16 cellular contexts compared by ENCODE assay signal in the genomic region with DNA sequence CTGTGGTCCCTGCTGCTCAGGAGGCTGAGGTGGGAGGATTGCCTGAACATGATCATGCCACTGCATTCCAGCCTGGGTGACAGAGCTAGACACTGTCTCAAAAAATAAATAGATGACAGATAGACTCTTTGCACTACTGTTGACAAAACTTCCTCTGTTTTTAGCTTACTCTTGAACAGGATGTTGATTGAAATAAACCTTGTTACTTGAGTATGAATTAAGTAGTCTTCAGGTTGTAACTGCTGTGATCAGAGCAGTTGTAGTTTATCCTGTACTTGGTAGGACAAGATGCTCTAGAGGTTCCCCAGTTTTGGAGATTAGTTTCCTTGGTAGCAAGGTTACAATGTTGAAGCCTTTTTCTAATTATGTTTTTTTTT. TPM values are rescaled to one million over a fixed set of nuclear protein-coding genes. Genes with fewer than 3 reads are reported as not detected.
DNase-seq lines count a peak whose midpoint lies in the region; ATAC-seq, FAIRE-seq and TF ChIP-seq lines count a peak whose summit lies in the region.
"Had no signal": no experiment of that assay in that cellular context is flagged by ENCODE, and none has a peak within 500 bp of the region (broad histone marks: within the 10 kb centered on the region; RNA-seq: fewer than 3 reads in every experiment).

No MANE protein-coding gene starts in this region.

- H3K4me3 Mint-ChIP-seq in activated CD8-positive, alpha-beta memory T cell treated with anti-CD3 and anti-CD28 coated beads, Interleukin-2, amount 10 ng/mL, durations not matched to agents 7 days and 5 days = peak overlapping the region; percentile 97
- no peak overlapping the region for H3K4me3 Mint-ChIP-seq in central memory CD8-positive, alpha-beta T cell
- no peak overlapping the region for H3K4me3 Mint-ChIP-seq in osteocyte (ENCODE audit: unreplicated experiment)

- H3K9me3 ChIP-seq in kidney (ENCODE audit: control insufficient read depth in 1 of 2, low read length in 2 of 2) = no peaks in the 10 kb centered on the region
- H3K9me3 ChIP-seq: ovary, Peyer's patch, suprapubic skin had no signal

- H3K27ac ChIP-seq in kidney (ENCODE audit: low read depth in 2 of 2, low read length in 2 of 2) = no peak overlapping the region
- H3K27ac ChIP-seq: ovary, Peyer's patch, suprapubic skin had no signal

- intact Hi-C loops in kidney (cut with DNase I) = no loop called here

- FAIRE-seq in kidney (lab: Jason Lieb, UNC) = no peak

- peaks cover 2 to 4% of the 10 kb centered on the region in 2 donors for H3K36me3 ChIP-seq in kidney (ENCODE audit: control insufficient read depth in 1 of 2, insufficient read depth in 2 of 2, low read length in 2 of 2)
- H3K36me3 ChIP-seq: ovary had no signal

- peaks cover 34% of the 10 kb centered on the region for H3K36me3 Mint-ChIP-seq in activated CD8-positive, alpha-beta memory T cell treated with anti-CD3 and anti-CD28 coated beads, Interleukin-2, amount 10 ng/mL, durations not matched to agents 7 days and 5 days
- H3K36me3 Mint-ChIP-seq in central memory CD8-positive, alpha-beta T cell (ENCODE audit: insufficient read depth) = peaks cover 40% of the 10 kb centered on the region
- peaks cover 17% of the 10 kb centered on the region for H3K36me3 Mint-ChIP-seq in osteocyte (ENCODE audit: unreplicated experiment)

- H3K9me3 Mint-ChIP-seq in activated CD8-positive, alpha-beta memory T cell treated with anti-CD3 and anti-CD28 coated beads, Interleukin-2, amount 10 ng/mL, durations not matched to agents 7 days and 5 days (ENCODE audit: low read depth) = no peaks in the 10 kb centered on the region
- no peaks in the 10 kb centered on the region for H3K9me3 Mint-ChIP-seq in central memory CD8-positive, alpha-beta T cell
- H3K9me3 Mint-ChIP-seq in osteocyte (ENCODE audit: unreplicated experiment) = no peaks in the 10 kb centered on the region

- no peaks in the 10 kb centered on the region for H3K27me3 Mint-ChIP-seq in activated CD8-positive, alpha-beta memory T cell treated with anti-CD3 and anti-CD28 coated beads, Interleukin-2, amount 10 ng/mL, durations not matched to agents 7 days and 5 days
- H3K27me3 Mint-ChIP-seq in central memory CD8-positive, alpha-beta T cell = no peaks in the 10 kb centered on the region
- H3K27me3 Mint-ChIP-seq in osteocyte (ENCODE audit: unreplicated experiment) = no peaks in the 10 kb centered on the region

- ATAC-seq in activated CD8-positive, alpha-beta memory T cell treated with anti-CD3 and anti-CD28 coated beads, Interleukin-2, amount 10 ng/mL, durations not matched to agents 7 days and 5 days = no peak
- no peak for ATAC-seq in central memory CD8-positive, alpha-beta T cell (replicated peaks; ENCODE audit: extremely low read depth, poor library complexity, severe bottlenecking)

- no peak overlapping the region for H3K4me3 ChIP-seq in kidney (ENCODE audit: low read length in 2 of 2)

- H3K27ac Mint-ChIP-seq in activated CD8-positive, alpha-beta memory T cell treated with anti-CD3 and anti-CD28 coated beads, Interleukin-2, amount 10 ng/mL, durations not matched to agents 7 days and 5 days = peak overlapping the region; percentile 72
- peak overlapping the region; percentile 16 for H3K27ac Mint-ChIP-seq in central memory CD8-positive, alpha-beta T cell (ENCODE audit: low read depth)
- peak overlapping the region; percentile 34 for H3K27ac Mint-ChIP-seq in osteocyte (ENCODE audit: unreplicated experiment)

- H3K9ac ChIP-seq in kidney (ENCODE audit: low read length in 2 of 2) = no peak overlapping the region

- no peak for DNase-seq in activated CD8-positive, alpha-beta memory T cell treated with anti-CD3 and anti-CD28 coated beads, Interleukin-2, amount 10 ng/mL, durations not matched to agents 7 days and 5 days
- DNase-seq in activated CD8-positive, alpha-beta memory T cell treated with anti-CD3 and anti-CD28 coated beads for 24 hours = no peak
- DNase-seq in RKO (ENCODE audit: low spot score) = peak; percentile 46
- no peak for DNase-seq in central memory CD8-positive, alpha-beta T cell (ENCODE audit: low spot score in 2 of 2)
- no peak for DNase-seq in osteocyte (ENCODE audit: extremely low spot score, unreplicated experiment)
- DNase-seq in kidney = no peak
- no peak for DNase-seq in DMS79 (lab: John Stamatoyannopoulos, UW)
- no peak for DNase-seq in activated CD4-positive, CD25-positive, alpha-beta regulatory T cell treated with anti-CD3 and anti-CD28 coated beads, Interleukin-2, amount 50 U/mL, for 72 hours
- DNase-seq: anterior cingulate cortex, DMS 273 treated with DMSO at 0.1 percent for 48 hours, HCEC 1CT, NCI-H1694, NCI-H510A, ovary, Peyer's patch had no signal

- CTCF ChIA-PET in activated CD8-positive, alpha-beta memory T cell treated with anti-CD3 and anti-CD28 coated beads, Interleukin-2, amount 10 ng/mL, durations not matched to agents 7 days and 5 days (lab: Charles Lee) = interaction anchor here (0.6 to 1.3 kb wide), 5 partner anchors 15 to 441 kb away, joined by 3 to 4 read pairs (median 3); no protein-coding TSS in a partner anchor

- H3K4me1 Mint-ChIP-seq in activated CD8-positive, alpha-beta memory T cell treated with anti-CD3 and anti-CD28 coated beads, Interleukin-2, amount 10 ng/mL, durations not matched to agents 7 days and 5 days = peaks cover 16% of the 10 kb centered on the region
- H3K4me1 Mint-ChIP-seq in central memory CD8-positive, alpha-beta T cell = peaks cover 16% of the 10 kb centered on the region
- H3K4me1 Mint-ChIP-seq in osteocyte (ENCODE audit: unreplicated experiment) = peaks cover 18% of the 10 kb centered on the region

- peaks cover 2 to 4% of the 10 kb centered on the region in 2 donors for H3K4me1 ChIP-seq in kidney (ENCODE audit: control insufficient read depth in 1 of 2, insufficient read depth in 1 of 2, low read depth in 1 of 2, low read length in 2 of 2)

- TF ChIP-seq CTCF in osteocyte (IDR thresholded peaks at IDR 0.05) = no peak
- TF ChIP-seq CTCF in kidney (IDR thresholded peaks at IDR 0.05; ENCODE audit: borderline replicate concordance, extremely low read depth, insufficient read depth) = no peak

RNA-seq across cellular contexts. Expression of gene GTF3C6, which starts 1.5 kb away (rescaled TPM):
- 100 to 1,000 TPM in 1 of 2 experiments, 10 to 100 TPM in 1; 84.6 to 123 TPM for total RNA-seq in activated CD8-positive, alpha-beta memory T cell treated with anti-CD3 and anti-CD28 coated beads, Interleukin-2, amount 10 ng/mL, durations not matched to agents 7 days and 5 days
- total RNA-seq in osteocyte (64.9 and 66.2 TPM in 2 replicates), kidney (78.1 TPM)
- 128 TPM for polyA plus RNA-seq in kidney (ENCODE audit: insufficient read depth, low read depth, low replicate concordance)

RNA-seq across cellular contexts. Expression of gene RPF2, which starts 21.8 kb away (rescaled TPM):
- total RNA-seq in activated CD8-positive, alpha-beta memory T cell treated with anti-CD3 and anti-CD28 coated beads, Interleukin-2, amount 10 ng/mL, durations not matched to agents 7 days and 5 days = 10 to 100 TPM; 26.4 to 32.6 TPM
- 22.1 and 24.4 TPM in 2 replicates for total RNA-seq in osteocyte
- 24.9 TPM for total RNA-seq in kidney
- 27.5 TPM for polyA plus RNA-seq in kidney (ENCODE audit: insufficient read depth, low read depth, low replicate concordance)

Comparison
In these comparisons a context has a peak if more than half of its experiments do, and no peak if none do; other contexts are left out.
1. H3K27ac Mint-ChIP-seq: peak in every context shown above with its lines; median percentile 72 in activated CD8-positive, alpha-beta memory T cell treated with anti-CD3 and anti-CD28 coated beads, Interleukin-2, amount 10 ng/mL, durations not matched to agents 7 days and 5 days; 34 in osteocyte; 16 in central memory CD8-positive, alpha-beta T cell.